8 cellular contexts compared by ENCODE assay signal in genomic region chr9:72362118-72362531, GRCh38. TPM values are rescaled to one million over a fixed set of nuclear protein-coding genes. Genes with fewer than 3 reads are reported as not detected.
DNase-seq lines count a peak whose midpoint lies in the region; ATAC-seq and TF ChIP-seq lines count a peak whose summit lies in the region.

No MANE protein-coding gene starts in this region.

- ATAC-seq in gastrocnemius medialis = no peak

- in situ Hi-C loops in SK-MEL-5 (cut with HindIII; ENCODE audit: low pct_unique_long_range_greater_than_20kb, low sequenced_read_pairs) = no loop called here
- in situ Hi-C loops in gastrocnemius medialis (cut with MboI; ENCODE audit: low sequenced_read_pairs in 4 of 4) = loop anchor here in 2 of 4 donors (10.0 kb wide), 2 partner anchors 57 to 223 kb away; no protein-coding TSS in a partner anchor

- DNase-seq in GM12865 (ENCODE audit: low read depth) (no peak), SK-MEL-5 (ENCODE audit: low read depth, low spot score) (peak; percentile 48), fibroblast of pulmonary artery (ENCODE audit: low read depth) (no peak), gastrocnemius medialis (no peak), iPS-NIHi11 (ENCODE audit: low spot score) (no peak), GM10248 (ENCODE audit: extremely low spot score) (no peak), iPS-NIHi7 (ENCODE audit: extremely low spot score) (no peak)
- no peak for DNase-seq in stimulated activated CD4-positive, alpha-beta T cell treated with anti-CD3 and anti-CD28 coated beads, Interleukin-4, amount 100 ng/mL, for 1 hour

- TF ChIP-seq POLR2A in gastrocnemius medialis (IDR thresholded peaks at IDR 0.05) = no peak

- no peaks in the 10 kb centered on the region for H3K27me3 ChIP-seq in gastrocnemius medialis

- POLR2A ChIA-PET in GM10248 (lab: Yijun Ruan, JAX) = interaction anchor here (1.2 to 1.3 kb wide), 2 partner anchors 81 to 451 kb away, joined by 3 read pairs; partner anchors contain the start of genes ABHD17B and C9orf85

- no peaks in the 10 kb centered on the region for H3K9me3 ChIP-seq in gastrocnemius medialis

- H3K4me1 ChIP-seq in gastrocnemius medialis = peaks cover 29 to 44% of the 10 kb centered on the region in 2 donors

- no peak for TF ChIP-seq CTCF in GM12865 (IDR thresholded peaks at IDR 0.05; ENCODE audit: insufficient read depth, low read depth, low read length, missing control alignments)
- no peak for TF ChIP-seq CTCF in fibroblast of pulmonary artery (IDR thresholded peaks at IDR 0.05; ENCODE audit: low read length, missing control alignments)
- TF ChIP-seq CTCF in gastrocnemius medialis (IDR thresholded peaks at IDR 0.05 in 4 of 5, conservative IDR thresholded peaks at IDR 0.05 in 1 of 5) = no peak
- no peak for TF ChIP-seq CTCF in GM10248 (IDR thresholded peaks at IDR 0.05; ENCODE audit: control extremely low read depth, extremely low read depth, low read depth, missing control alignments)

- CTCF ChIA-PET in GM10248 (lab: Yijun Ruan, JAX) = interaction anchor here (1.5 kb wide), 1 partner anchor 81 kb away, joined by 8 read pairs; no protein-coding TSS in a partner anchor

- H3K4me3 ChIP-seq in GM12865 (ENCODE audit: low read depth, low read length) = peak overlapping the region; percentile 97
- H3K4me3 ChIP-seq in fibroblast of pulmonary artery (replicated peaks; ENCODE audit: low read depth, low read length) = peak overlapping the region; percentile 61
- H3K4me3 ChIP-seq in gastrocnemius medialis = peak overlapping the region; percentile 76 to 93 (median 85)

- H3K27ac ChIP-seq in gastrocnemius medialis = peak overlapping the region; percentile 94 to 99 (median 98)

- peaks cover 11 to 62% of the 10 kb centered on the region in 2 donors for H3K36me3 ChIP-seq in gastrocnemius medialis

- intact Hi-C loops in gastrocnemius medialis (cut with DNase I; ENCODE audit: low total_unique reads) = loop anchor here (2.0 to 10.0 kb wide), 5 partner anchors 45 to 1943 kb away; partner anchors contain the start of genes ABHD17B, C9orf85 and CEMIP2

RNA-seq across cellular contexts. Expression of gene ZFAND5, which starts 2.9 kb away (rescaled TPM):
- total RNA-seq in SK-MEL-5 (2014; rRNA removed; shearing (Covaris generic)) = 214 and 225 TPM in 2 replicates
- 254 and 268 TPM in 2 replicates for polyA plus RNA-seq in SK-MEL-5 (2015; cell fraction: cytosol; rRNA removed)
- 385 and 397 TPM in 2 replicates for polyA plus RNA-seq in SK-MEL-5 (2015; cell fraction: nucleus; rRNA removed)
- total RNA-seq in gastrocnemius medialis = 1,000 to 10,000 TPM in 1 of 4 donors, 100 to 1,000 TPM in 3; 316 to 2,069 (median 561) TPM
